9 cellular contexts compared by ENCODE assay signal in the genomic region with DNA sequence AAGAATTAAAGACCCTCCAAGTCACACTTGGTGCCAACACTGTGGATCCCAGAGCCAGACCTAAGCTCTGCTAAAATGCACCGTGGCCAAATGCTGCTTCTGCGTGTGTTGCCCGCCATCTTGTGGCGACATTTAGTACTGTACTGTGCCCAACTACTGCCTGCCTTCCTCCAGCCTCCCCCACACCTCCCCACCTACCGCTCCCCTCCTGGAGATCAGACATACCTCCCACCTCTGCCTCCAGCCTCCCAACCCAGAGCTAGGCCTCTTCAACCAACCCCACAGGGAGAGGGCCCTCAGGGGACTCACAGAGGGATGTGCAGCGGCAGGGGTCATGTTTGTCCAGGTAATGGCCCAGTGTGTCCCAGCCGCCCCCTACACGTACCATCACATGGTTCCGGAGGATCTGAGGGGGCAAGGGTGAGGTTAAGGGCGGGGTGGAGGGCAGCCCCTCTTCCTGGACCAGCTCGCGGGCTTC. TPM values are rescaled to one million over a fixed set of nuclear protein-coding genes. Genes with fewer than 3 reads are reported as not detected.
A peak's percentile ranks its signal among the peaks of the same experiment; 100 is the strongest.
DNase-seq lines count a peak whose midpoint lies in the region; ATAC-seq, FAIRE-seq and TF ChIP-seq lines count a peak whose summit lies in the region.
"Had no signal": no experiment of that assay in that cellular context is flagged by ENCODE, and none has a peak within 500 bp of the region (broad histone marks: within the 10 kb centered on the region; RNA-seq: fewer than 3 reads in every experiment).

No MANE protein-coding gene starts in this region.

- H3K9me3 ChIP-seq in MG63, result no peaks in the 10 kb centered on the region
- no peaks in the 10 kb centered on the region for H3K9me3 ChIP-seq in SK-N-MC (ENCODE audit: low read depth, low read length)

- no peaks in the 10 kb centered on the region for H3K9me3 Mint-ChIP-seq in activated naive CD4-positive, alpha-beta T cell treated with anti-CD3 and anti-CD28 coated beads for 36 hours
- H3K9me3 Mint-ChIP-seq in glutamatergic neuron (ENCODE audit: unreplicated experiment) (peaks cover 5% of the 10 kb centered on the region), progenitor cell of endocrine pancreas (ENCODE audit: low read depth) (no peaks in the 10 kb centered on the region)

- FAIRE-seq in urothelium cell line (lab: Jason Lieb, UNC), result no peak

- peaks cover 42% of the 10 kb centered on the region for H3K27me3 Mint-ChIP-seq in activated naive CD4-positive, alpha-beta T cell treated with anti-CD3 and anti-CD28 coated beads for 36 hours (ENCODE audit: low read depth)
- H3K27me3 Mint-ChIP-seq in glutamatergic neuron (ENCODE audit: unreplicated experiment) (peaks cover 10% of the 10 kb centered on the region), progenitor cell of endocrine pancreas (peaks cover 36% of the 10 kb centered on the region)

- no peak overlapping the region for H3K27ac Mint-ChIP-seq in activated naive CD4-positive, alpha-beta T cell treated with anti-CD3 and anti-CD28 coated beads for 36 hours
- no peak overlapping the region for H3K27ac Mint-ChIP-seq in glutamatergic neuron (ENCODE audit: unreplicated experiment)
- no peak overlapping the region for H3K27ac Mint-ChIP-seq in progenitor cell of endocrine pancreas

- no peaks in the 10 kb centered on the region for H3K36me3 Mint-ChIP-seq in activated naive CD4-positive, alpha-beta T cell treated with anti-CD3 and anti-CD28 coated beads for 36 hours (ENCODE audit: low read depth)
- H3K36me3 Mint-ChIP-seq in glutamatergic neuron (ENCODE audit: unreplicated experiment) (no peaks in the 10 kb centered on the region), progenitor cell of endocrine pancreas (ENCODE audit: insufficient read depth) (no peaks in the 10 kb centered on the region)

- no peak overlapping the region for H3K9ac ChIP-seq in SK-N-MC (ENCODE audit: insufficient read length)

- intact Hi-C loops in activated naive CD4-positive, alpha-beta T cell treated with anti-CD3 and anti-CD28 coated beads for 36 hours (cut with micrococcal nuclease), result loop anchor here (1.0 to 10.0 kb wide), 6 partner anchors 134 to 749 kb away; partner anchors contain the start of gene SLFN12L

- DNase-seq in GDM1 (lab: John Stamatoyannopoulos, UW), result peak; percentile 68
- DNase-seq in MG63, result peak; percentile 59
- DNase-seq in SK-N-MC (ENCODE audit: low read depth, low spot score), result peak; percentile 51
- DNase-seq in activated naive CD4-positive, alpha-beta T cell treated with anti-CD3 and anti-CD28 coated beads for 36 hours, result peak; percentile 89
- peak; percentile 84 for DNase-seq in glutamatergic neuron
- DNase-seq in progenitor cell of endocrine pancreas (ENCODE audit: low spot score, unreplicated experiment), result peak; percentile 63
- DNase-seq in urothelium cell line (ENCODE audit: low spot score), result peak; percentile 87

- H3K4me3 ChIP-seq in MG63 (no peak overlapping the region), SK-N-MC (no peak overlapping the region)

- no peak overlapping the region for H3K4me3 Mint-ChIP-seq in activated naive CD4-positive, alpha-beta T cell treated with anti-CD3 and anti-CD28 coated beads for 36 hours
- H3K4me3 Mint-ChIP-seq in glutamatergic neuron (ENCODE audit: unreplicated experiment), result no peak overlapping the region
- no peak overlapping the region for H3K4me3 Mint-ChIP-seq in progenitor cell of endocrine pancreas (ENCODE audit: low read depth)

- peaks cover 15% of the 10 kb centered on the region for H3K4me1 Mint-ChIP-seq in activated naive CD4-positive, alpha-beta T cell treated with anti-CD3 and anti-CD28 coated beads for 36 hours (ENCODE audit: low read depth)
- H3K4me1 Mint-ChIP-seq in glutamatergic neuron (ENCODE audit: low read depth, unreplicated experiment) (peaks cover 8% of the 10 kb centered on the region), progenitor cell of endocrine pancreas (ENCODE audit: low read depth) (peaks cover 2% of the 10 kb centered on the region)

- no peak overlapping the region for H3K27ac ChIP-seq in SK-N-MC
- H3K27ac ChIP-seq: epithelial cell of prostate had no signal

- CTCF ChIA-PET in activated naive CD4-positive, alpha-beta T cell treated with anti-CD3 and anti-CD28 coated beads for 36 hours (lab: Charles Lee), result interaction anchor here (0.6 to 5.4 kb wide), 36 partner anchors 9 to 1327 kb away, joined by 3 to 53 read pairs (median 4); partner anchors contain the start of genes C17orf50 and RASL10B

- no peaks in the 10 kb centered on the region for H3K36me3 ChIP-seq in MG63
- no peaks in the 10 kb centered on the region for H3K36me3 ChIP-seq in SK-N-MC (ENCODE audit: insufficient read depth, low read length)

- ATAC-seq in HG02852 (IDR thresholded peaks at IDR 0.05; ENCODE audit: unreplicated experiment), result no peak

- peaks cover 18% of the 10 kb centered on the region for H3K27me3 ChIP-seq in MG63

- TF ChIP-seq CTCF in glutamatergic neuron (IDR thresholded peaks at IDR 0.05; ENCODE audit: partially characterized antibody, unreplicated experiment), result peak; percentile 92
- TF ChIP-seq CTCF in progenitor cell of endocrine pancreas (IDR thresholded peaks at IDR 0.05; ENCODE audit: unreplicated experiment), result peak; percentile 92

RNA-seq across cellular contexts. Expression of gene GAS2L2, which starts 5.5 kb away (rescaled TPM):
- not detected in 2 replicates for total RNA-seq in MG63 (2014; rRNA removed; shearing (Covaris generic); ENCODE audit: low replicate concordance)
- under 1 TPM in 1 of 2 experiments, not detected in 1; 0.07 TPM for total RNA-seq in activated naive CD4-positive, alpha-beta T cell treated with anti-CD3 and anti-CD28 coated beads for 36 hours
- total RNA-seq in glutamatergic neuron (ENCODE audit: unreplicated experiment), result 0.27 TPM
- 0.10 and 0.11 TPM in 2 replicates for total RNA-seq in progenitor cell of endocrine pancreas

RNA-seq across cellular contexts. Expression of gene C17orf50, which starts 13.1 kb away (rescaled TPM):
- not detected in 2 replicates for total RNA-seq in MG63 (2014; rRNA removed; shearing (Covaris generic); ENCODE audit: low replicate concordance)
- not detected for total RNA-seq in activated naive CD4-positive, alpha-beta T cell treated with anti-CD3 and anti-CD28 coated beads for 36 hours
- total RNA-seq in glutamatergic neuron (ENCODE audit: unreplicated experiment) (not detected), progenitor cell of endocrine pancreas (not detected in 2 replicates)

RNA-seq across cellular contexts. Expression of gene RASL10B, which starts 16.1 kb away (rescaled TPM):
- 1.2 and 2.6 TPM in 2 replicates for total RNA-seq in MG63 (2014; rRNA removed; shearing (Covaris generic); ENCODE audit: low replicate concordance)
- 1 to 10 TPM in 1 of 2 experiments, under 1 TPM in 1; 0.96 to 1.1 TPM for total RNA-seq in activated naive CD4-positive, alpha-beta T cell treated with anti-CD3 and anti-CD28 coated beads for 36 hours
- total RNA-seq in glutamatergic neuron (ENCODE audit: unreplicated experiment) (3.3 TPM), progenitor cell of endocrine pancreas (13.7 and 13.9 TPM in 2 replicates)

RNA-seq across cellular contexts. Expression of gene MMP28, which starts 47.9 kb away (rescaled TPM):
- total RNA-seq in MG63 (2014; rRNA removed; shearing (Covaris generic); ENCODE audit: low replicate concordance), result not detected in 2 replicates
- under 1 TPM; 0.19 to 0.35 TPM for total RNA-seq in activated naive CD4-positive, alpha-beta T cell treated with anti-CD3 and anti-CD28 coated beads for 36 hours
- total RNA-seq in glutamatergic neuron (ENCODE audit: unreplicated experiment) (0.49 TPM), progenitor cell of endocrine pancreas (0.53 TPM in 1 of 2 replicates, not detected in the other)
